10 cellular contexts compared by ENCODE assay signal in genomic region chr2:105396254-105397024, GRCh38. TPM values are rescaled to one million over a fixed set of nuclear protein-coding genes. Genes with fewer than 3 reads are reported as not detected.
A peak's percentile ranks its signal among the peaks of the same experiment; 100 is the strongest.
DNase-seq lines count a peak whose midpoint lies in the region; ATAC-seq and TF ChIP-seq lines count a peak whose summit lies in the region.
"Had no signal": no experiment of that assay in that cellular context is flagged by ENCODE, and none has a peak within 500 bp of the region (broad histone marks: within the 10 kb centered on the region; RNA-seq: fewer than 3 reads in every experiment).

No MANE protein-coding gene starts in this region.

- TF ChIP-seq CTCF in adrenal gland (IDR thresholded peaks at IDR 0.05) (no peak), lower leg skin (IDR thresholded peaks at IDR 0.05) (no peak)

- H3K4me3 Mint-ChIP-seq in activated CD4-positive, alpha-beta T cell treated with anti-CD3 and anti-CD28 coated beads, Interleukin-2, amount 10 ng/mL, durations not matched to agents 24 days and 14 days, result no peak overlapping the region

- no peaks in the 10 kb centered on the region for H3K9me3 Mint-ChIP-seq in activated CD4-positive, alpha-beta T cell treated with anti-CD3 and anti-CD28 coated beads, Interleukin-2, amount 10 ng/mL, durations not matched to agents 24 days and 14 days

- peaks cover 2 to 36% of the 10 kb centered on the region in 2 donors for H3K4me1 ChIP-seq in adrenal gland (replicated peaks in 1 of 2)

- H3K9me3 ChIP-seq in adrenal gland (replicated peaks in 1 of 3), result no peaks in the 10 kb centered on the region
- H3K9me3 ChIP-seq: upper lobe of left lung had no signal

- TF ChIP-seq POLR2A in adrenal gland (IDR thresholded peaks at IDR 0.05) (no peak), lower leg skin (IDR thresholded peaks at IDR 0.05) (no peak)

- 63 to 72% (median 68%) methylated on average over 12 of the region's 12 CpGs for WGBS in adrenal gland, 4 donors
- 50 to 52% methylated on average over 12 of the region's 12 CpGs for WGBS in lower leg skin, 2 donors

- intact Hi-C loops in activated CD4-positive, alpha-beta T cell treated with anti-CD3 and anti-CD28 coated beads, Interleukin-2, amount 10 ng/mL, durations not matched to agents 24 days and 14 days (cut with micrococcal nuclease), result loop anchor here (10.0 kb wide), 1 partner anchor 348 kb away; the partner anchor contains the start of gene NCK2
- intact Hi-C loops in adrenal gland (cut with DNase I), result no loop called here
- intact Hi-C loops in lower leg skin (cut with DNase I; ENCODE audit: low total_unique reads), result no loop called here

- H3K36me3 ChIP-seq in adrenal gland (replicated peaks in 1 of 2), result no peaks in the 10 kb centered on the region
- H3K36me3 ChIP-seq: upper lobe of left lung had no signal

- H3K4me3 ChIP-seq in adrenal gland (peak overlapping the region in 1 of 4 donors; percentile 87), lower leg skin (ENCODE audit: low read depth, poor library complexity, severe bottlenecking) (no peak overlapping the region)
- H3K4me3 ChIP-seq: upper lobe of left lung had no signal

- peak; percentile 79 for DNase-seq in activated CD4-positive, alpha-beta T cell treated with anti-CD3 and anti-CD28 coated beads for 48 hours
- no peak for DNase-seq in activated CD4-positive, alpha-beta T cell treated with anti-CD3 and anti-CD28 coated beads, Interleukin-2, amount 10 ng/mL, durations not matched to agents 24 days and 14 days
- DNase-seq in adrenal gland (peak; percentile 82 to 96 (median 92)), lower leg skin (ENCODE audit: low spot score in 2 of 2) (peak; percentile 80 to 85), stromal cell of bone marrow (ENCODE audit: low read depth) (peak; percentile 98)
- DNase-seq: DND-41, upper lobe of left lung had no signal

- no peak overlapping the region for H3K27ac Mint-ChIP-seq in activated CD4-positive, alpha-beta T cell treated with anti-CD3 and anti-CD28 coated beads, Interleukin-2, amount 10 ng/mL, durations not matched to agents 24 days and 14 days

- ATAC-seq in HG03354 (IDR thresholded peaks at IDR 0.05; ENCODE audit: poor library complexity, severe bottlenecking, unreplicated experiment) (no peak), GM19463 (IDR thresholded peaks at IDR 0.05; ENCODE audit: unreplicated experiment) (no peak), HG02610 (IDR thresholded peaks at IDR 0.05; ENCODE audit: unreplicated experiment) (no peak)

- H3K27me3 ChIP-seq in adrenal gland, result no peaks in the 10 kb centered on the region

- peaks cover 30% of the 10 kb centered on the region for H3K27me3 Mint-ChIP-seq in activated CD4-positive, alpha-beta T cell treated with anti-CD3 and anti-CD28 coated beads, Interleukin-2, amount 10 ng/mL, durations not matched to agents 24 days and 14 days

- H3K27ac ChIP-seq in adrenal gland, result peak overlapping the region in 4 of 5 donors; percentile 60 to 93 (median 84)
- H3K27ac ChIP-seq: upper lobe of left lung had no signal

- H3K4me1 Mint-ChIP-seq in activated CD4-positive, alpha-beta T cell treated with anti-CD3 and anti-CD28 coated beads, Interleukin-2, amount 10 ng/mL, durations not matched to agents 24 days and 14 days, result peaks cover 10% of the 10 kb centered on the region

- no peaks in the 10 kb centered on the region for H3K36me3 Mint-ChIP-seq in activated CD4-positive, alpha-beta T cell treated with anti-CD3 and anti-CD28 coated beads, Interleukin-2, amount 10 ng/mL, durations not matched to agents 24 days and 14 days (ENCODE audit: low read depth)

RNA-seq across cellular contexts. Expression of gene FHL2, which starts 2.4 kb away (rescaled TPM):
- 2.4 and 3.8 TPM in 2 replicates for total RNA-seq in activated CD4-positive, alpha-beta T cell treated with anti-CD3 and anti-CD28 coated beads, Interleukin-2, amount 10 ng/mL, durations not matched to agents 24 days and 14 days
- 100 to 1,000 TPM in 6 of 8 donors, 10 to 100 TPM in 2; 41.2 to 213 (median 138) TPM for total RNA-seq in adrenal gland
- polyA plus RNA-seq in adrenal gland, result 10 to 100 TPM; 43.8 to 54.9 (median 50.8) TPM
- 10 to 100 TPM; 48.3 to 67.3 (median 49.3) TPM for total RNA-seq in lower leg skin

RNA-seq across cellular contexts. Expression of gene C2orf49, which starts 59.1 kb away (rescaled TPM):
- 20.8 and 25.5 TPM in 2 replicates for total RNA-seq in activated CD4-positive, alpha-beta T cell treated with anti-CD3 and anti-CD28 coated beads, Interleukin-2, amount 10 ng/mL, durations not matched to agents 24 days and 14 days
- total RNA-seq in adrenal gland (10 to 100 TPM in 6 of 8 donors, 1 to 10 TPM in 2; 9.3 to 18.6 (median 16.0) TPM), lower leg skin (10 to 100 TPM; 16.9 to 29.1 (median 21.3) TPM)
- polyA plus RNA-seq in adrenal gland, result 10 to 100 TPM in 1 of 3 donors, 1 to 10 TPM in 2; 5.9 to 17.8 (median 7.4) TPM
